ENCODE assay signal across 1 cellular context in genomic region chr3:100334340-100335136, GRCh38.
TF ChIP-seq lines count a peak whose summit lies in the region.

Gene NIT2 (plus strand): TSS chr3:100334757. CDS start chr3:100334792, 35 bp downstream.

TF ChIP-seq in GM12878, 131 proteins besides CTCF, POLR2A, EP300 and RAD21 (continued from another document):
- TF ChIP-seq NFYA (IDR thresholded peaks at IDR 0.05; ENCODE audit: borderline replicate concordance, low read depth, low read length) (no peak), E4F1 (IDR thresholded peaks at IDR 0.05; ENCODE audit: borderline replicate concordance, partially characterized antibody) (no peak), TCF3 (IDR thresholded peaks at IDR 0.05; ENCODE audit: borderline replicate concordance, insufficient read depth, low read depth, low read length) (peak; percentile 82; the same call in 1 of the 2 replicates), NFXL1 (IDR thresholded peaks at IDR 0.05; ENCODE audit: borderline replicate concordance) (0 out of 2 replicates have a peak, but pooled peaks have one; percentile 51), BHLHE40 (IDR thresholded peaks at IDR 0.05; ENCODE audit: borderline replicate concordance in 1 of 2, low read depth in 2 of 2, low read length in 1 of 2) (peak in 1 of 2 experiments; percentile 69; a peak in 2 of 4 replicates), ZNF24 (IDR thresholded peaks at IDR 0.05) (peak; percentile 69; the same call in 1 of the 2 replicates), ZNF217 (IDR thresholded peaks at IDR 0.05) (no peak; the same call in 1 of the 2 replicates), BMI1 (IDR thresholded peaks at IDR 0.05; ENCODE audit: borderline replicate concordance) (no peak), SMAD5 (IDR thresholded peaks at IDR 0.05; ENCODE audit: low read depth) (0 out of 2 replicates have a peak, but pooled peaks have one; percentile 43), E2F4 (IDR thresholded peaks at IDR 0.05; ENCODE audit: low read depth, low read length) (no peak), NKRF (conservative IDR thresholded peaks at IDR 0.05) (peak; percentile 94), MEF2B (IDR thresholded peaks at IDR 0.05; ENCODE audit: partially characterized antibody, poor library complexity, severe bottlenecking) (peak; percentile 55), POLR2AphosphoS2 (IDR thresholded peaks at IDR 0.05; ENCODE audit: low read depth, low read length) (peak; percentile 64; the same call in 1 of the 2 replicates), CREM (IDR thresholded peaks at IDR 0.05; ENCODE audit: low read depth) (peak; percentile 62), ZSCAN29 (IDR thresholded peaks at IDR 0.05) (0 out of 2 replicates have a peak, but pooled peaks have one; percentile 73), PBX3 (IDR thresholded peaks at IDR 0.05; ENCODE audit: insufficient replicate concordance, low read depth, low read length) (peak; percentile 21), BACH1 (IDR thresholded peaks at IDR 0.05; ENCODE audit: borderline replicate concordance) (peak; percentile 93), GATAD2B (conservative IDR thresholded peaks at IDR 0.05; ENCODE audit: low read depth) (peak; percentile 92), SUZ12 (IDR thresholded peaks at IDR 0.05; ENCODE audit: unreplicated experiment) (no peak), POLR2AphosphoS5 (IDR thresholded peaks at IDR 0.05; ENCODE audit: low read length) (peak; percentile 83), NR2C1 (IDR thresholded peaks at IDR 0.05) (peak; percentile 68), PAX5 (IDR thresholded peaks at IDR 0.05; ENCODE audit: borderline replicate concordance, low read depth, low read length) (0 out of 2 replicates have a peak, but pooled peaks have one; percentile 7), HDGF (IDR thresholded peaks at IDR 0.05) (peak; percentile 48; the same call in 1 of the 2 replicates), REST (IDR thresholded peaks at IDR 0.05; ENCODE audit: low read depth, low read length) (no peak), BCL3 (IDR thresholded peaks at IDR 0.05; ENCODE audit: borderline replicate concordance, insufficient read depth, low read depth, low read length, poor library complexity, severe bottlenecking) (no peak), DPF2 (IDR thresholded peaks at IDR 0.05) (peak; percentile 86), ZNF687 (IDR thresholded peaks at IDR 0.05) (peak; percentile 91)
